17 cellular contexts compared by ENCODE assay signal in the genomic region with DNA sequence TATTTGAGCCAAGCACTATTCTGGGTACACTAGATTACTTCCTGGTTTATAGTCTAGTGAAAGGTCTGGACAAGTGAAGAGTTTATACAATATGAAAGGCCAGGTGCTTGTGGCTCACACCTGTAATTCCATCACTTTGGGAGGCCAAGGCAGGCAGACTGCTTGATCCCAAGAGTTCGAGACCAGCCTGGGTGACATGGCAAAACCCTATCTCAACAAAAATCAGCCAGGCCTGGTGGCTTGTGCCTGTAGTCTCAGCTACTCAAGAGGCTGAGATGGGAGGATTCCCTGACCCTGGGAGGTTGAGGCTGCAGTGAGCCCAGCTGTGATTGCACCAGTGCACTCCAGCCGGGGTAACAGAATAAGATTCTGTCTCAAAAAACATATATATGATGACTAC.
"Had no signal": no experiment of that assay in that cellular context is flagged by ENCODE, and none has a peak within 500 bp of the region (broad histone marks: within the 10 kb centered on the region; RNA-seq: fewer than 3 reads in every experiment).

No MANE protein-coding gene starts in this region.

- H3K4me1 ChIP-seq: left lung, pancreas, right lobe of liver had no signal

- H3K4me3 ChIP-seq: left lung, pancreas, right lobe of liver, transverse colon had no signal

- ATAC-seq: effector memory CD8-positive, alpha-beta T cell; left lung; naive thymus-derived CD8-positive, alpha-beta T cell; pancreas; right lobe of liver; stimulated activated naive B cell treated with anti-CD40 and anti-IgM and Interleukin-4, amounts not matched to agents 10 μg/mL and 1 μg/mL and 100 μg/mL, for 72 hours had no signal

- H3K27me3 ChIP-seq: left lung, neutrophil, pancreas, right lobe of liver, transverse colon had no signal

- DNase-seq: cerebellar nuclear complex; cortex of kidney; effector memory CD8-positive, alpha-beta T cell; kidney; left lung; mesenchymal stem cell; midbrain; naive thymus-derived CD8-positive, alpha-beta T cell; pancreas; retina; right lobe of liver; small intestine; stimulated activated CD4-positive, alpha-beta T cell treated with anti-CD3 and anti-CD28 coated beads, Interleukin-15, amount 100 ng/mL, for 24 hours; stimulated activated CD4-positive, alpha-beta T cell treated with anti-CD3 and anti-CD28 coated beads, Interleukin-2, amount 100 ng/mL, for 48 hours; stimulated activated naive B cell treated with anti-CD40 and anti-IgM and Interleukin-4, amounts not matched to agents 10 μg/mL and 1 μg/mL and 100 μg/mL, for 72 hours; transverse colon had no signal

- H3K27ac ChIP-seq: left lung, neutrophil, pancreas, right lobe of liver, transverse colon had no signal

- H3K9me3 ChIP-seq: left lung, neutrophil, pancreas, right lobe of liver, transverse colon had no signal
